In the genomic region with DNA sequence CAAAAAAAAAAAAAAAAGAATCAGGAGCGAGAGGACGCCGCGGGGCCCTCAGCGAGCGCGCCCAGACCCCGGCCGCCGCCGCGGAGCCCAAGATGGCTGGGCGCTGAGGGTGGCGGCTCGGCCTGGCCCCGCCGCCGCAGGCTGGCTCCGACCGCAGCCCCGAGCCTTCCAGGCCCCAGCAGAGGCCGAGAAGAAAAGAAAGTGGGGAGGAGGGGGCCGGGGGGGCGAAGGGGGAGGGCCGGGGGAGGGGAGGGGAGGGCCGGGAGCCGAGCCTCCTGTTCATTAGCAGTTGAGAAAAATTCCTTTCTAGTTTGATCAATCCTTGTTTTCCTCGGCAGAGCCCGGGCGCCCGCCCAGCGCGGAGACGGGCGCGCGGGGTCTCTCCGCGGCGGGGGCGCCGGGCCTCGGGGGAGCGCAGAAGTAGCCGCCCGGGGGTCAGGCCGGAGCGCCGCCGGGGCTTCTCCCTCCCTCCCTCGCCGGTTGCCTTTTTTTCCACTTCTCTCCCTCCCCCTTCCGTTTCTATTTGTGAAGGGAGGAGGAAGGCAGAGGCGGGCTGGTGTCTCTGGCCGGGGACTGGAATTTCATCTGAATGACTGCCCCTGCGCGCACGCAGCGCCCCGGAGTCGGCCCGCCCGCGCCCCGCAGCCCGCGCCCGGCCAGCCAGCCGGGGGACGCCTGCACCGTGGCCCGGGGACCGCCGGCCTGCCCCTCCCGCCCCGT, we compare ENCODE assay signal across 1 cellular context.
A peak's percentile ranks its signal among the peaks of the same experiment; 100 is the strongest.
TF ChIP-seq lines count a peak whose summit lies in the region.

No MANE protein-coding gene starts in this region.

TF ChIP-seq in GM12878, 131 proteins besides CTCF, POLR2A, EP300 and RAD21 (continued from another document):
- TF ChIP-seq, protein P1, sequence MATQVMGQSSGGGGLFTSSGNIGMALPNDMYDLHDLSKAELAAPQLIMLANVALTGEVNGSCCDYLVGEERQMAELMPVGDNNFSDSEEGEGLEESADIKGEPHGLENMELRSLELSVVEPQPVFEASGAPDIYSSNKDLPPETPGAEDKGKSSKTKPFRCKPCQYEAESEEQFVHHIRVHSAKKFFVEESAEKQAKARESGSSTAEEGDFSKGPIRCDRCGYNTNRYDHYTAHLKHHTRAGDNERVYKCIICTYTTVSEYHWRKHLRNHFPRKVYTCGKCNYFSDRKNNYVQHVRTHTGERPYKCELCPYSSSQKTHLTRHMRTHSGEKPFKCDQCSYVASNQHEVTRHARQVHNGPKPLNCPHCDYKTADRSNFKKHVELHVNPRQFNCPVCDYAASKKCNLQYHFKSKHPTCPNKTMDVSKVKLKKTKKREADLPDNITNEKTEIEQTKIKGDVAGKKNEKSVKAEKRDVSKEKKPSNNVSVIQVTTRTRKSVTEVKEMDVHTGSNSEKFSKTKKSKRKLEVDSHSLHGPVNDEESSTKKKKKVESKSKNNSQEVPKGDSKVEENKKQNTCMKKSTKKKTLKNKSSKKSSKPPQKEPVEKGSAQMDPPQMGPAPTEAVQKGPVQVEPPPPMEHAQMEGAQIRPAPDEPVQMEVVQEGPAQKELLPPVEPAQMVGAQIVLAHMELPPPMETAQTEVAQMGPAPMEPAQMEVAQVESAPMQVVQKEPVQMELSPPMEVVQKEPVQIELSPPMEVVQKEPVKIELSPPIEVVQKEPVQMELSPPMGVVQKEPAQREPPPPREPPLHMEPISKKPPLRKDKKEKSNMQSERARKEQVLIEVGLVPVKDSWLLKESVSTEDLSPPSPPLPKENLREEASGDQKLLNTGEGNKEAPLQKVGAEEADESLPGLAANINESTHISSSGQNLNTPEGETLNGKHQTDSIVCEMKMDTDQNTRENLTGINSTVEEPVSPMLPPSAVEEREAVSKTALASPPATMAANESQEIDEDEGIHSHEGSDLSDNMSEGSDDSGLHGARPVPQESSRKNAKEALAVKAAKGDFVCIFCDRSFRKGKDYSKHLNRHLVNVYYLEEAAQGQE (IDR thresholded peaks at IDR 0.05; ENCODE audit: low read depth, low read length), result no peak
- TF ChIP-seq, protein P2, sequence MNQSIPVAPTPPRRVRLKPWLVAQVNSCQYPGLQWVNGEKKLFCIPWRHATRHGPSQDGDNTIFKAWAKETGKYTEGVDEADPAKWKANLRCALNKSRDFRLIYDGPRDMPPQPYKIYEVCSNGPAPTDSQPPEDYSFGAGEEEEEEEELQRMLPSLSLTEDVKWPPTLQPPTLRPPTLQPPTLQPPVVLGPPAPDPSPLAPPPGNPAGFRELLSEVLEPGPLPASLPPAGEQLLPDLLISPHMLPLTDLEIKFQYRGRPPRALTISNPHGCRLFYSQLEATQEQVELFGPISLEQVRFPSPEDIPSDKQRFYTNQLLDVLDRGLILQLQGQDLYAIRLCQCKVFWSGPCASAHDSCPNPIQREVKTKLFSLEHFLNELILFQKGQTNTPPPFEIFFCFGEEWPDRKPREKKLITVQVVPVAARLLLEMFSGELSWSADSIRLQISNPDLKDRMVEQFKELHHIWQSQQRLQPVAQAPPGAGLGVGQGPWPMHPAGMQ (IDR thresholded peaks at IDR 0.05; ENCODE audit: borderline replicate concordance), result no peak
- no peak for TF ChIP-seq CHD1 (IDR thresholded peaks at IDR 0.05; ENCODE audit: low read depth, low read length)
- no peak for TF ChIP-seq TCF3 (IDR thresholded peaks at IDR 0.05; ENCODE audit: borderline replicate concordance, insufficient read depth, low read depth, low read length)
- 0 out of 2 replicates have a peak, but pooled peaks have one; percentile 8 for TF ChIP-seq NR2F1 (conservative IDR thresholded peaks at IDR 0.05)
- no peak for TF ChIP-seq ZNF24 (IDR thresholded peaks at IDR 0.05)
- no peak for TF ChIP-seq IRF4 (IDR thresholded peaks at IDR 0.05; ENCODE audit: low read depth, low read length)
- TF ChIP-seq YY1 (IDR thresholded peaks at IDR 0.05; ENCODE audit: low read depth, low read length), result peak; percentile 60; the same call in 1 of the 2 replicates
- TF ChIP-seq, protein P3, sequence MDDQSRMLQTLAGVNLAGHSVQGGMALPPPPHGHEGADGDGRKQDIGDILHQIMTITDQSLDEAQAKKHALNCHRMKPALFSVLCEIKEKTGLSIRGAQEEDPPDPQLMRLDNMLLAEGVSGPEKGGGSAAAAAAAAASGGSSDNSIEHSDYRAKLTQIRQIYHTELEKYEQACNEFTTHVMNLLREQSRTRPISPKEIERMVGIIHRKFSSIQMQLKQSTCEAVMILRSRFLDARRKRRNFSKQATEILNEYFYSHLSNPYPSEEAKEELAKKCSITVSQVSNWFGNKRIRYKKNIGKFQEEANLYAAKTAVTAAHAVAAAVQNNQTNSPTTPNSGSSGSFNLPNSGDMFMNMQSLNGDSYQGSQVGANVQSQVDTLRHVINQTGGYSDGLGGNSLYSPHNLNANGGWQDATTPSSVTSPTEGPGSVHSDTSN (IDR thresholded peaks at IDR 0.05; ENCODE audit: insufficient replicate concordance, low read depth, low read length), result no peak
- TF ChIP-seq ASH2L (IDR thresholded peaks at IDR 0.05; ENCODE audit: borderline replicate concordance, low read depth), result no peak
- no peak for TF ChIP-seq FOS (IDR thresholded peaks at IDR 0.05; ENCODE audit: borderline replicate concordance, extremely low read depth, insufficient read length)
- TF ChIP-seq RCOR1 (conservative IDR thresholded peaks at IDR 0.05; ENCODE audit: low read depth, low read length), result no peak
- no peak for TF ChIP-seq SMARCA5 (IDR thresholded peaks at IDR 0.05)
- TF ChIP-seq STAT3 (IDR thresholded peaks at IDR 0.05; ENCODE audit: low read depth, low read length), result no peak
- TF ChIP-seq, protein P4, sequence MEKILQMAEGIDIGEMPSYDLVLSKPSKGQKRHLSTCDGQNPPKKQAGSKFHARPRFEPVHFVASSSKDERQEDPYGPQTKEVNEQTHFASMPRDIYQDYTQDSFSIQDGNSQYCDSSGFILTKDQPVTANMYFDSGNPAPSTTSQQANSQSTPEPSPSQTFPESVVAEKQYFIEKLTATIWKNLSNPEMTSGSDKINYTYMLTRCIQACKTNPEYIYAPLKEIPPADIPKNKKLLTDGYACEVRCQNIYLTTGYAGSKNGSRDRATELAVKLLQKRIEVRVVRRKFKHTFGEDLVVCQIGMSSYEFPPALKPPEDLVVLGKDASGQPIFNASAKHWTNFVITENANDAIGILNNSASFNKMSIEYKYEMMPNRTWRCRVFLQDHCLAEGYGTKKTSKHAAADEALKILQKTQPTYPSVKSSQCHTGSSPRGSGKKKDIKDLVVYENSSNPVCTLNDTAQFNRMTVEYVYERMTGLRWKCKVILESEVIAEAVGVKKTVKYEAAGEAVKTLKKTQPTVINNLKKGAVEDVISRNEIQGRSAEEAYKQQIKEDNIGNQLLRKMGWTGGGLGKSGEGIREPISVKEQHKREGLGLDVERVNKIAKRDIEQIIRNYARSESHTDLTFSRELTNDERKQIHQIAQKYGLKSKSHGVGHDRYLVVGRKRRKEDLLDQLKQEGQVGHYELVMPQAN (conservative IDR thresholded peaks at IDR 0.05), result no peak
- TF ChIP-seq SP1 (IDR thresholded peaks at IDR 0.05; ENCODE audit: low read depth, low read length), result no peak
- no peak for TF ChIP-seq EED (IDR thresholded peaks at IDR 0.05; ENCODE audit: low read depth)
